Comparison of ENCODE assay signal across 12 cellular contexts in genomic region chr2:112140413-112140802, GRCh38. TPM values are rescaled to one million over a fixed set of nuclear protein-coding genes. Genes with fewer than 3 reads are reported as not detected.
DNase-seq lines count a peak whose midpoint lies in the region; ATAC-seq and TF ChIP-seq lines count a peak whose summit lies in the region.
"Had no signal": no experiment of that assay in that cellular context is flagged by ENCODE, and none has a peak within 500 bp of the region (broad histone marks: within the 10 kb centered on the region; RNA-seq: fewer than 3 reads in every experiment).

No MANE protein-coding gene starts in this region.

- H3K4me1 Mint-ChIP-seq in HFFc6 (ENCODE audit: low read depth), result peaks cover 25% of the 10 kb centered on the region

- H3K36me3 Mint-ChIP-seq in HFFc6 (ENCODE audit: low read depth), result no peaks in the 10 kb centered on the region; the same call in 1 of the 2 replicates

- TF ChIP-seq CTCF in HFFc6 (IDR thresholded peaks at IDR 0.05) (no peak), fibroblast of lung (conservative IDR thresholded peaks at IDR 0.05 in 1 of 2, IDR thresholded peaks at IDR 0.05 in 1 of 2; ENCODE audit: low read depth in 1 of 2, low read length in 2 of 2) (no peak), parathyroid adenoma (IDR thresholded peaks at IDR 0.05) (no peak)

- H3K9me3 ChIP-seq in BLaER1 treated with 17β-estradiol and CSF1 and Interleukin-3, amounts not matched to agents 10 nM and 100 nM (replicated peaks in 1 of 11), result no peaks in the 10 kb centered on the region
- H3K9me3 ChIP-seq in fibroblast of lung (ENCODE audit: control insufficient read depth, insufficient read depth, low read depth, low read length), result no peaks in the 10 kb centered on the region
- no peaks in the 10 kb centered on the region for H3K9me3 ChIP-seq in parathyroid adenoma (ENCODE audit: control insufficient read depth, low read length)

- no peaks in the 10 kb centered on the region for H3K9me3 Mint-ChIP-seq in HFFc6
- H3K9me3 Mint-ChIP-seq: activated CD8-positive, alpha-beta T cell treated with anti-CD3 and anti-CD28 coated beads for 36 hours had no signal

- H3K27ac ChIP-seq in BLaER1 treated with 17β-estradiol and CSF1 and Interleukin-3, amounts not matched to agents 10 nM and 100 nM, result no peak overlapping the region
- H3K27ac ChIP-seq in fibroblast of lung (ENCODE audit: insufficient read depth, low read length) (no peak overlapping the region), parathyroid adenoma (peak overlapping the region; percentile 37)

- H3K4me1 ChIP-seq in BLaER1 treated with 17β-estradiol and CSF1 and Interleukin-3, amounts not matched to agents 10 nM and 100 nM, result peaks cover 12 to 37% (median 25%) of the 10 kb centered on the region in 10 experiments
- H3K4me1 ChIP-seq in fibroblast of lung (ENCODE audit: control insufficient read depth, extremely low read depth, insufficient read depth, low read length), result no peaks in the 10 kb centered on the region
- peaks cover 7% of the 10 kb centered on the region for H3K4me1 ChIP-seq in parathyroid adenoma

- peak overlapping the region in 3 of 10 experiments; percentile 12 to 37 (median 26); a peak in 2 of 20 replicates for H3K4me3 ChIP-seq in BLaER1 treated with 17β-estradiol and CSF1 and Interleukin-3, amounts not matched to agents 10 nM and 100 nM
- H3K4me3 ChIP-seq in fibroblast of lung (replicated peaks in 1 of 4; ENCODE audit: control extremely low read depth in 1 of 4, insufficient read depth in 1 of 4, low read depth in 3 of 4, low read length in 4 of 4) (peak overlapping the region in 1 of 4 experiments; percentile 28), parathyroid adenoma (ENCODE audit: low read depth, low read length) (no peak overlapping the region)

- peaks cover 47 to 70% (median 58%) of the 10 kb centered on the region in 11 experiments for H3K27me3 ChIP-seq in BLaER1 treated with 17β-estradiol and CSF1 and Interleukin-3, amounts not matched to agents 10 nM and 100 nM
- H3K27me3 ChIP-seq in fibroblast of lung (ENCODE audit: control insufficient read depth, insufficient read depth, low read length) (no peaks in the 10 kb centered on the region), parathyroid adenoma (ENCODE audit: control insufficient read depth, insufficient read depth, low read length) (no peaks in the 10 kb centered on the region)

- H3K27ac Mint-ChIP-seq in HFFc6, result peak overlapping the region; percentile 18
- H3K27ac Mint-ChIP-seq: activated CD8-positive, alpha-beta T cell treated with anti-CD3 and anti-CD28 coated beads for 36 hours had no signal

- peak overlapping the region in 9 of 11 experiments; percentile 4 to 61 (median 30); a peak in 13 of 22 replicates for H3K4me2 ChIP-seq in BLaER1 treated with 17β-estradiol and CSF1 and Interleukin-3, amounts not matched to agents 10 nM and 100 nM
- peak overlapping the region; percentile 69 for H3K4me2 ChIP-seq in fibroblast of lung (ENCODE audit: extremely low read depth, insufficient read depth, low read length)
- no peak overlapping the region for H3K4me2 ChIP-seq in parathyroid adenoma (ENCODE audit: low read length)

- peaks cover 0 to 8% (median 0%) of the 10 kb centered on the region in 11 experiments; a peak in 2 of 22 replicates for H4K20me1 ChIP-seq in BLaER1 treated with 17β-estradiol and CSF1 and Interleukin-3, amounts not matched to agents 10 nM and 100 nM
- no peaks in the 10 kb centered on the region for H4K20me1 ChIP-seq in fibroblast of lung (ENCODE audit: control insufficient read depth, extremely low read depth, insufficient read depth, low read length)

- no peaks in the 10 kb centered on the region for H3K79me2 ChIP-seq in fibroblast of lung (ENCODE audit: control insufficient read depth, insufficient read depth, low read length)
- no peaks in the 10 kb centered on the region for H3K79me2 ChIP-seq in parathyroid adenoma

- peaks cover 1% of the 10 kb centered on the region; the same call in 1 of the 2 replicates for H3K27me3 Mint-ChIP-seq in HFFc6 (ENCODE audit: insufficient read depth)

- no peak for ATAC-seq in HG03108 (IDR thresholded peaks at IDR 0.05; ENCODE audit: unreplicated experiment)
- ATAC-seq: activated CD8-positive, alpha-beta T cell treated with anti-CD3 and anti-CD28 coated beads for 36 hours had no signal

- H2AFZ ChIP-seq in fibroblast of lung (ENCODE audit: low read length) (no peak overlapping the region), parathyroid adenoma (peak overlapping the region; percentile 48)

- H3K9ac ChIP-seq in BLaER1 treated with 17β-estradiol and CSF1 and Interleukin-3, amounts not matched to agents 10 nM and 100 nM, result no peak overlapping the region
- H3K9ac ChIP-seq in fibroblast of lung (ENCODE audit: insufficient read depth, low read length), result no peak overlapping the region
- no peak overlapping the region for H3K9ac ChIP-seq in parathyroid adenoma

- H3K36me3 ChIP-seq in BLaER1 treated with 17β-estradiol and CSF1 and Interleukin-3, amounts not matched to agents 10 nM and 100 nM, result no peaks in the 10 kb centered on the region
- H3K36me3 ChIP-seq in fibroblast of lung (ENCODE audit: control insufficient read depth, insufficient read depth, low read length) (no peaks in the 10 kb centered on the region), parathyroid adenoma (ENCODE audit: control insufficient read depth, insufficient read depth, low read length) (no peaks in the 10 kb centered on the region)

- DNase-seq in HFFc6 (no peak), fibroblast of lung (ENCODE audit: low read depth in 2 of 2) (no peak), NCI-H345 (lab: John Stamatoyannopoulos, UW) (no peak), NCI-H510A treated with DMSO at 0.1 percent for 48 hours (lab: John Stamatoyannopoulos, UW) (no peak)
- no peak for DNase-seq in stimulated activated CD4-positive, alpha-beta T cell treated with anti-CD3 and anti-CD28 coated beads, Interleukin-12 subunit alpha, Interleukin-12 subunit beta, amount 100 ng/mL, for 4 hours
- DNase-seq: activated CD8-positive, alpha-beta T cell treated with anti-CD3 and anti-CD28 coated beads for 36 hours; anterior cingulate cortex; NCI-H446 had no signal

- H3K4me3 Mint-ChIP-seq in HFFc6, result peak overlapping the region; percentile 85
- H3K4me3 Mint-ChIP-seq: activated CD8-positive, alpha-beta T cell treated with anti-CD3 and anti-CD28 coated beads for 36 hours had no signal

RNA-seq across cellular contexts. Expression of gene FBLN7, which starts 2.2 kb away (rescaled TPM):
- 1 to 10 TPM; 1.9 to 8.0 (median 7.2) TPM for total RNA-seq in HFFc6 (2021; fragmentation: NEBNext Ultra II Directional; extraction: Animal tissue kit (Norgen Biotek cat#: 25700))
- total RNA-seq in fibroblast of lung, result 0.51 and 0.99 TPM in 2 replicates
- 4.6 and 5.1 TPM in 2 replicates for polyA plus RNA-seq in fibroblast of lung
- 5.2 and 6.4 TPM in 2 replicates for polyA plus RNA-seq in fibroblast of lung (2012)
- polyA minus RNA-seq in fibroblast of lung (ENCODE audit: low replicate concordance), result 5.2 and 9.2 TPM in 2 replicates
- total RNA-seq: SK-MEL-5 had no signal
